In the genomic region with DNA sequence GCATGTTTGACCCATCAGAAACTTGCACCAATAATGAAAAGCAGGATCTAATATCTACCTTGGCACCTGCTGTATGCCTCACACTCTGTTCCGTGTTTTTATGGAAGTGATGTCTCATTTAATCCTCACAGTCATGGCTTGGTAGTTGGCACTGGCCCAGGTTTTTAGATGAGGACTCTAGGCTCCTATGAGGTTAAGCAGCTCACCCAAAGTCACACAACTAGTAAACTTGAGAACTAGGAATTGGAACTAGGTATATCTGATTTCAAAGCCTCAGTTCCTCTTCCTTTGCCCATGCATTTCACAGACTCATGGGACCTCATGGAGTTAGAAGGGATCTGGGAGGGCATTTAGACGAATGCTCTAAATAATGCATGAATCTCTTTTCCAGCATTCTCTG, we compare ENCODE assay signal across 1 cellular context.
TF ChIP-seq lines count a peak whose summit lies in the region.

No MANE protein-coding gene starts in this region.

TF ChIP-seq in HCT116, 20 proteins besides CTCF, POLR2A, EP300 and RAD21 (continued from another document):
- TF ChIP-seq, protein P1, sequence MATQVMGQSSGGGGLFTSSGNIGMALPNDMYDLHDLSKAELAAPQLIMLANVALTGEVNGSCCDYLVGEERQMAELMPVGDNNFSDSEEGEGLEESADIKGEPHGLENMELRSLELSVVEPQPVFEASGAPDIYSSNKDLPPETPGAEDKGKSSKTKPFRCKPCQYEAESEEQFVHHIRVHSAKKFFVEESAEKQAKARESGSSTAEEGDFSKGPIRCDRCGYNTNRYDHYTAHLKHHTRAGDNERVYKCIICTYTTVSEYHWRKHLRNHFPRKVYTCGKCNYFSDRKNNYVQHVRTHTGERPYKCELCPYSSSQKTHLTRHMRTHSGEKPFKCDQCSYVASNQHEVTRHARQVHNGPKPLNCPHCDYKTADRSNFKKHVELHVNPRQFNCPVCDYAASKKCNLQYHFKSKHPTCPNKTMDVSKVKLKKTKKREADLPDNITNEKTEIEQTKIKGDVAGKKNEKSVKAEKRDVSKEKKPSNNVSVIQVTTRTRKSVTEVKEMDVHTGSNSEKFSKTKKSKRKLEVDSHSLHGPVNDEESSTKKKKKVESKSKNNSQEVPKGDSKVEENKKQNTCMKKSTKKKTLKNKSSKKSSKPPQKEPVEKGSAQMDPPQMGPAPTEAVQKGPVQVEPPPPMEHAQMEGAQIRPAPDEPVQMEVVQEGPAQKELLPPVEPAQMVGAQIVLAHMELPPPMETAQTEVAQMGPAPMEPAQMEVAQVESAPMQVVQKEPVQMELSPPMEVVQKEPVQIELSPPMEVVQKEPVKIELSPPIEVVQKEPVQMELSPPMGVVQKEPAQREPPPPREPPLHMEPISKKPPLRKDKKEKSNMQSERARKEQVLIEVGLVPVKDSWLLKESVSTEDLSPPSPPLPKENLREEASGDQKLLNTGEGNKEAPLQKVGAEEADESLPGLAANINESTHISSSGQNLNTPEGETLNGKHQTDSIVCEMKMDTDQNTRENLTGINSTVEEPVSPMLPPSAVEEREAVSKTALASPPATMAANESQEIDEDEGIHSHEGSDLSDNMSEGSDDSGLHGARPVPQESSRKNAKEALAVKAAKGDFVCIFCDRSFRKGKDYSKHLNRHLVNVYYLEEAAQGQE (IDR thresholded peaks at IDR 0.05; ENCODE audit: low read depth): no peak
- TF ChIP-seq EZH2 (IDR thresholded peaks at IDR 0.05) (no peak), EGR1 (IDR thresholded peaks at IDR 0.05; ENCODE audit: low read depth) (no peak)
